7 cellular contexts compared by ENCODE assay signal in the genomic region with DNA sequence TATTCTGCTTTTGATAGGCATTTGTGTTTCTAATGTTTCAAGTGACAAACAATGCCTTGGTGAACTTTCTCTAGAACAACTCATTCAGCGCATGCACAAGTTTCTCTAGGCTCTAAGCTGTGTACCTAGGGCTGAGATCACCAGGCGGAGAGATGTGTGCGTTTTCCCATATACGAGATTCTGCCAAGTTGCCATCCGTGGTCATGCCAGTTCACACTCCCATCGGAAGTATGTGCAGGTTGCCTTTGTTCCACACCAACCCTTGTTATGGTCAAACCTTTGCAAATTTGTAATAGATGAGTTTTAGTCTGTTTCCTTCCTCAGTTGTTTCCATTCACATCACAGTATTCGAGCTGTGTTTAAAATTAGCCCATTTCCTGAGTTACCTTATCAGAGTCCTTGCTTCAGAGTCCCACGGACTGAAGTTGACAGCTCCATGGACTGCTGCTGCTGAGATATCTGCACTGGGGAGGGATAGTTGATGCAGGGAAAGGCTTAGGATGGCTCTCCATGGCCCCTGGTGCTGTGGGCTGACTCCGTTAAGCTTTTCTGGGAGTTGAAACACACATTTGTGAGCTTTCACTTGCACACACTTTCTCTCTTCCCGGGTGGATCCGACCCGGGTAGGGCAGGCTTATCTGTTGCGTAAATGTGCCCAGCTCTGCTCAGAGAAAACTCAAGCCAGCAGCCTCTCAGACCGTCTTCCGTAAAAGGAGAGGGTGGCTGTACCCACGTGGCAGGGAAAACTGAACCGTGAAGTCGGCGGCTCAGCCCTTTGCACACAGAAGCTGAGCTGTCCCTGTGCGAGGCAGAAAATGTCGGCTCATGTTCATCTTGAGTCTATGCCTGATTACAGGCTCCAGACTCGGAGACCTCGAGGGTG. TPM values are rescaled to one million over a fixed set of nuclear protein-coding genes. Genes with fewer than 3 reads are reported as not detected.
DNase-seq lines count a peak whose midpoint lies in the region; ATAC-seq, FAIRE-seq and TF ChIP-seq lines count a peak whose summit lies in the region.

No MANE protein-coding gene starts in this region.

- no TSS peak for BruUV-seq in K562 (replicated peaks; lab: Mats Ljungman, UMichigan)

- ATAC-seq in GM18870 (IDR thresholded peaks at IDR 0.05; ENCODE audit: unreplicated experiment), result peak; percentile 46
- peak; percentile 68 for ATAC-seq in HG02973 (IDR thresholded peaks at IDR 0.05; ENCODE audit: unreplicated experiment)
- peak; percentile 80 for ATAC-seq in K562

- H3K9me3 ChIP-seq in Peyer's patch (no peaks in the 10 kb centered on the region), K562 (replicated peaks; ENCODE audit: control insufficient read depth, insufficient read depth, low read depth, low read length) (no peaks in the 10 kb centered on the region), iPS-20b (ENCODE audit: insufficient read depth, low read depth, low read length) (no peaks in the 10 kb centered on the region), skeletal muscle satellite cell (replicated peaks; ENCODE audit: low read length) (no peaks in the 10 kb centered on the region)

- H3K4me3 ChIP-seq in Peyer's patch (no peak overlapping the region), K562 (no peak overlapping the region; the same call in 1 of the 2 replicates), iPS-20b (ENCODE audit: low read length) (no peak overlapping the region), skeletal muscle satellite cell (ENCODE audit: low read length) (peak overlapping the region; percentile 49)

- H3K27ac ChIP-seq in Peyer's patch (peak overlapping the region; percentile 33 to 56 (median 46)), K562 (ENCODE audit: extremely low read depth, low read depth, low read length) (peak overlapping the region; percentile 65), iPS-20b (ENCODE audit: low read length) (peak overlapping the region; percentile 94)

- in situ Hi-C loops in K562 (cut with MboI), result no loop called here

- peak; percentile 88 for FAIRE-seq in K562 (lab: Jason Lieb, UNC)

- DNase-seq in Peyer's patch, result peak; percentile 54 to 83 (median 73)
- DNase-seq in K562 (ENCODE audit: extremely low read depth in 1 of 4, low spot score in 3 of 4), result peak in 2 of 4 experiments; percentile 70 to 76
- no peak for DNase-seq in LoVo (ENCODE audit: low spot score)

- H3K27me3 ChIP-seq in Peyer's patch (no peaks in the 10 kb centered on the region), K562 (ENCODE audit: control insufficient read depth in 2 of 2, insufficient read depth in 2 of 2, low read length in 2 of 2) (no peaks in the 10 kb centered on the region), iPS-20b (ENCODE audit: insufficient read depth, low read length) (no peaks in the 10 kb centered on the region), skeletal muscle satellite cell (ENCODE audit: control insufficient read depth, insufficient read depth, low read length) (no peaks in the 10 kb centered on the region)

- peaks cover 5% of the 10 kb centered on the region for H3K9me1 ChIP-seq in K562 (ENCODE audit: control insufficient read depth, insufficient read depth, low read length)

- TF ChIP-seq CTCF in Peyer's patch (IDR thresholded peaks at IDR 0.05) (no peak), K562 (IDR thresholded peaks at IDR 0.05 in 2 of 3, conservative IDR thresholded peaks at IDR 0.05 in 1 of 3; ENCODE audit: insufficient read depth in 2 of 3, low read depth in 1 of 3, low read length in 3 of 3) (no peak)

- peak overlapping the region; percentile 35 to 88 for H3K9ac ChIP-seq in K562 (ENCODE audit: insufficient read depth in 1 of 2, low read depth in 2 of 2, low read length in 2 of 2)
- peak overlapping the region; percentile 62 for H3K9ac ChIP-seq in iPS-20b (ENCODE audit: low read depth, low read length)
- H3K9ac ChIP-seq in skeletal muscle satellite cell (ENCODE audit: low read depth, low read length), result peak overlapping the region; percentile 44

- peaks cover 98% of the 10 kb centered on the region for H3K79me2 ChIP-seq in K562 (ENCODE audit: control insufficient read depth, insufficient read depth, low read length)

- peaks cover 36% of the 10 kb centered on the region for H4K20me1 ChIP-seq in K562 (replicated peaks; ENCODE audit: control insufficient read depth, insufficient read depth, low read length)

- H3K4me2 ChIP-seq in K562 (ENCODE audit: insufficient read depth, low read length), result peak overlapping the region; percentile 70
- H3K4me2 ChIP-seq in skeletal muscle satellite cell (ENCODE audit: low read length), result peak overlapping the region; percentile 78

- H2AFZ ChIP-seq in K562 (ENCODE audit: low read depth, low read length), result peak overlapping the region; percentile 19; the same call in 1 of the 2 replicates

- no peak for TF ChIP-seq RAD21 in K562 (CRISPR knock-in tag; conservative IDR thresholded peaks at IDR 0.05 in 1 of 2, IDR thresholded peaks at IDR 0.05 in 1 of 2)

- TF ChIP-seq EP300 in K562 (IDR thresholded peaks at IDR 0.05; ENCODE audit: low read length), result no peak; the same call in 1 of the 2 replicates

- TF ChIP-seq POLR2A in Peyer's patch (IDR thresholded peaks at IDR 0.05) (no peak), K562 (conservative IDR thresholded peaks at IDR 0.05) (no peak)

- CTCF ChIA-PET in K562 (lab: Yijun Ruan, JAX; ENCODE audit: low intra/inter-chr PET ratio), result no interaction called here

- 25% methylated on average over 23 of the region's 23 CpGs for WGBS in K562 (ENCODE audit: insufficient coverage, low coverage, missing lambda C conversion rate)

- H3K36me3 ChIP-seq in Peyer's patch (no peaks in the 10 kb centered on the region), K562 (ENCODE audit: control insufficient read depth, insufficient read depth, low read length) (peaks cover 61% of the 10 kb centered on the region), iPS-20b (ENCODE audit: insufficient read depth, low read depth, low read length) (peaks cover 9% of the 10 kb centered on the region; the same call in 1 of the 2 replicates), skeletal muscle satellite cell (ENCODE audit: insufficient read depth, low read length) (peaks cover 20% of the 10 kb centered on the region)

- H3K4me1 ChIP-seq in Peyer's patch (peaks cover 0 to 10% (median 0%) of the 10 kb centered on the region in 4 donors), K562 (replicated peaks in 1 of 2; ENCODE audit: control insufficient read depth in 2 of 2, insufficient read depth in 2 of 2, low read length in 2 of 2) (peaks cover 24 to 46% of the 10 kb centered on the region in 2 experiments), iPS-20b (ENCODE audit: insufficient read depth, low read length) (peaks cover 51% of the 10 kb centered on the region), skeletal muscle satellite cell (ENCODE audit: control insufficient read depth, insufficient read depth, low read length) (peaks cover 39% of the 10 kb centered on the region)

- POLR2A ChIA-PET in K562 (lab: Yijun Ruan, JAX), result interaction anchor here (0.5 to 3.6 kb wide), 6 partner anchors 10 to 965 kb away, joined by 3 to 47 read pairs (median 4); no protein-coding TSS in a partner anchor

- intact Hi-C loops in K562 (cut with micrococcal nuclease), result no loop called here

TF ChIP-seq in K562, 482 proteins besides CTCF, POLR2A, EP300 and RAD21 (continues in another document):
- TF ChIP-seq SNRNP70 (optimal IDR thresholded peaks at IDR 0.05; ENCODE audit: low read depth, low read length) (no peak), MYC (IDR thresholded peaks at IDR 0.05; ENCODE audit: low read depth, low read length) (no peak), MYC (CRISPR knock-in tag; IDR thresholded peaks at IDR 0.05; ENCODE audit: borderline replicate concordance, low read depth) (0 out of 2 replicates have a peak, but pooled peaks have one; percentile 65), RCOR1 (IDR thresholded peaks at IDR 0.05; ENCODE audit: borderline replicate concordance in 1 of 2, low read depth in 2 of 2, low read length in 2 of 2) (peak in 1 of 2 experiments; percentile 55; a peak in 1 of 4 replicates)
- TF ChIP-seq, protein P1, sequence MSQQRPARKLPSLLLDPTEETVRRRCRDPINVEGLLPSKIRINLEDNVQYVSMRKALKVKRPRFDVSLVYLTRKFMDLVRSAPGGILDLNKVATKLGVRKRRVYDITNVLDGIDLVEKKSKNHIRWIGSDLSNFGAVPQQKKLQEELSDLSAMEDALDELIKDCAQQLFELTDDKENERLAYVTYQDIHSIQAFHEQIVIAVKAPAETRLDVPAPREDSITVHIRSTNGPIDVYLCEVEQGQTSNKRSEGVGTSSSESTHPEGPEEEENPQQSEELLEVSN (IDR thresholded peaks at IDR 0.05; ENCODE audit: borderline replicate concordance in 1 of 2, extremely low read depth in 1 of 2, insufficient read depth in 1 of 2, insufficient read length in 1 of 2, low read depth in 1 of 2, low read length in 1 of 2, poor library complexity in 1 of 2, severe bottlenecking in 1 of 2), result peak in 1 of 2 experiments; percentile 33

RNA-seq across cellular contexts. Expression of a gene that starts 49.4 kb away (rescaled TPM):
- total RNA-seq in Peyer's patch (10 to 100 TPM; 12.5 to 47.0 (median 12.6) TPM), K562 (2014; rRNA removed) (309 and 365 TPM in 2 replicates), K562 (2014; rRNA removed; fragmentation: Illumina TruSeq; extraction: Trizol) (193 and 203 TPM in 2 replicates), K562 (2015; rRNA removed; fragmentation: Illumina TruSeq; extraction: Trizol) (186 and 188 TPM in 2 replicates), K562 (2021) (369 and 422 TPM in 2 replicates)
- 146 and 195 TPM in 2 replicates for total RNA-seq in K562 (2011; cell fraction: chromatin; rRNA removed; ENCODE audit: low replicate concordance)
- 104 and 109 TPM in 2 replicates for total RNA-seq in K562 (2011; cell fraction: nucleolus; rRNA removed)
- 111 and 114 TPM in 2 replicates for total RNA-seq in K562 (2011; cell fraction: nucleoplasm; rRNA removed)
- polyA plus RNA-seq in K562 (2011; rRNA removed) (133 and 176 TPM in 2 replicates), K562 (2014; fragmentation: Illumina TruSeq; extraction: Trizol) (423 and 444 TPM in 2 replicates), K562 (2014; fragmentation: Nextera tagmentation; extraction: Ambion mirVana) (10 to 100 TPM; 29.2 to 34.6 TPM), K562 (2014; rRNA removed) (239 and 256 TPM in 2 replicates)
- polyA plus RNA-seq in K562 (2011; cell fraction: cytosol; rRNA removed), result 163 and 167 TPM in 2 replicates
- 84.0 and 115 TPM in 2 replicates for polyA plus RNA-seq in K562 (2011; cell fraction: nucleus; rRNA removed)
- polyA plus RNA-seq in K562 (2012), result 265 and 370 TPM in 2 replicates
- polyA minus RNA-seq in K562 (2011; rRNA and poly(A)+ RNA removed), result 362 and 462 TPM in 2 replicates
- 160 and 170 TPM in 2 replicates for polyA minus RNA-seq in K562 (2011; cell fraction: cytosol; rRNA and poly(A)+ RNA removed)
- polyA minus RNA-seq in K562 (2011; cell fraction: nucleus; rRNA and poly(A)+ RNA removed), result 46.6 and 67.3 TPM in 2 replicates
- total RNA-seq in skeletal muscle satellite cell (2012; rRNA removed), result 106 and 109 TPM in 2 replicates
